In the genomic region with DNA sequence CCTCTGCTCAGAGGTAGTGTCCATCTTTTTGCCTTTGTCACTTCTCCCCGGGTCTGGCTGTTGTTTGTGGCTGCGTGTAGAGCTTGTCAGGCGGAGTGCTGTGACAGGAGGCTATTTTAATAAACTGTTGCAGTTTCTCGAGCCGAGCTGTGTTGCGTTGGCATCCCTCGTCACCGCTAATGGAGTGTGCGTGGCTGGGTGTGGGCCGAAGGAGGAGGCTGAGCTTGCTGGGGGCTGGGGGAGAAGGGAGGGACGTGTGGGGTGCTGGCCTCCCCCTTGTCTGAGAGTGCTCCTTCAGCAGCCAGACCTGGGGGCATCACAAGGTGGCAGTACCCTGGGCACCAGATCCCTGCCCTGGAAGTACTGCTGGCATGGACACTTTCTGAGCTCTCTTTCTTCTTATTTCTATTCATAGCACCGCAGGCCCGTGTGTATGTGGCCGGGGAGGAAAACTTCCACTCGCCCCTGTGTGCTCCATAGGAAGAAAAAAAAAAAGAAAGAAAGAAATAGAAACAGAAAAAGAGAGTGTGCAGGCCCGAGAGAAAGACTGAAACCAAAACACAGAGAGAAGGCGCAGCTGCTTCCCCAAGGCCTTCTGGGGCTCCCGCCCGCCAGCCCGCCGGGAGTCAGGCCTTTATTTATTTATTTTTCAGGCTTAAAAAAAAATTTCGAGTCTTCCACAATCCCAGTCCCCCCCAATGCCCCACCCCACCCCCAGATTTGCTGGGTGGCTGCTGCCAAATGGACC, we compare ENCODE assay signal across 9 cellular contexts. TPM values are rescaled to one million over a fixed set of nuclear protein-coding genes. Genes with fewer than 3 reads are reported as not detected.
DNase-seq lines count a peak whose midpoint lies in the region; ATAC-seq and TF ChIP-seq lines count a peak whose summit lies in the region.
"Had no signal": no experiment of that assay in that cellular context is flagged by ENCODE, and none has a peak within 500 bp of the region (broad histone marks: within the 10 kb centered on the region; RNA-seq: fewer than 3 reads in every experiment).

No MANE protein-coding gene starts in this region.

- H3K9me3 ChIP-seq in naive thymus-derived CD4-positive, alpha-beta T cell (ENCODE audit: control insufficient read depth in 2 of 3, low read length in 3 of 3): no peaks in the 10 kb centered on the region

- no peak for DNase-seq in BJ (ENCODE audit: low read depth)
- DNase-seq in M059J (ENCODE audit: low read depth): peak; percentile 47
- no peak for DNase-seq in central memory CD8-positive, alpha-beta T cell (ENCODE audit: low spot score in 2 of 2)
- no peak for DNase-seq in naive thymus-derived CD4-positive, alpha-beta T cell
- no peak for DNase-seq in ACHN

- peaks cover 11% of the 10 kb centered on the region for H3K36me3 Mint-ChIP-seq in central memory CD8-positive, alpha-beta T cell (ENCODE audit: insufficient read depth)
- H3K36me3 Mint-ChIP-seq in naive thymus-derived CD4-positive, alpha-beta T cell: peaks cover 0 to 27% (median 20%) of the 10 kb centered on the region in 5 donors

- H3K4me1 ChIP-seq in naive thymus-derived CD4-positive, alpha-beta T cell (ENCODE audit: control insufficient read depth in 2 of 2, insufficient read depth in 2 of 2, low read length in 2 of 2): peaks cover 4 to 11% of the 10 kb centered on the region in 2 donors

- no peak for TF ChIP-seq CTCF in BJ (IDR thresholded peaks at IDR 0.05; ENCODE audit: insufficient read depth, low read depth, low read length)

- no peak overlapping the region for H3K27ac Mint-ChIP-seq in central memory CD8-positive, alpha-beta T cell (ENCODE audit: low read depth)
- H3K27ac Mint-ChIP-seq in naive thymus-derived CD4-positive, alpha-beta T cell: peak overlapping the region in 1 of 9 donors; percentile 55

- CTCF ChIA-PET in BJ (lab: Yijun Ruan, JAX): interaction anchor here (0.8 to 14.7 kb wide), 10 partner anchors 9 to 141 kb away, joined by 3 to 358 read pairs (median 6); no protein-coding TSS in a partner anchor
- CTCF ChIA-PET in naive thymus-derived CD4-positive, alpha-beta T cell (lab: Charles Lee): no interaction called here

- intact Hi-C loops in naive thymus-derived CD4-positive, alpha-beta T cell (cut with micrococcal nuclease): no loop called here

- H3K4me3 Mint-ChIP-seq in central memory CD8-positive, alpha-beta T cell: peak overlapping the region; percentile 39
- H3K4me3 Mint-ChIP-seq in naive thymus-derived CD4-positive, alpha-beta T cell: peak overlapping the region in 8 of 10 donors; percentile 10 to 77 (median 51)

- no peaks in the 10 kb centered on the region for H3K27me3 ChIP-seq in BJ (ENCODE audit: control insufficient read depth, insufficient read depth, low read length)
- peaks cover 3 to 5% of the 10 kb centered on the region in 2 donors for H3K27me3 ChIP-seq in naive thymus-derived CD4-positive, alpha-beta T cell (ENCODE audit: control insufficient read depth in 2 of 2, insufficient read depth in 2 of 2, low read length in 2 of 2)

- POLR2A ChIA-PET in BJ (lab: Charles Lee): interaction anchor here (0.5 to 1.3 kb wide), 2 partner anchors 17 to 36 kb away, joined by 3 to 5 read pairs; no protein-coding TSS in a partner anchor
- POLR2A ChIA-PET in naive thymus-derived CD4-positive, alpha-beta T cell (lab: Charles Lee): no interaction called here

- in situ Hi-C loops in ACHN (cut with HindIII; ENCODE audit: low pct_ligation_motif_present, low pct_unique_long_range_greater_than_20kb, low sequenced_read_pairs): no loop called here

- no peak for ATAC-seq in central memory CD8-positive, alpha-beta T cell (replicated peaks; ENCODE audit: extremely low read depth, poor library complexity, severe bottlenecking)
- no peak for ATAC-seq in naive thymus-derived CD4-positive, alpha-beta T cell
- no peak for ATAC-seq in HG03439 (IDR thresholded peaks at IDR 0.05; ENCODE audit: unreplicated experiment)
- ATAC-seq in GM18861 (IDR thresholded peaks at IDR 0.05; ENCODE audit: unreplicated experiment): no peak
- ATAC-seq in HG02885 (IDR thresholded peaks at IDR 0.05; ENCODE audit: poor library complexity, unreplicated experiment): no peak

- H3K27ac ChIP-seq in naive thymus-derived CD4-positive, alpha-beta T cell (ENCODE audit: low read depth, low read length): no peak overlapping the region

- H3K36me3 ChIP-seq in BJ (ENCODE audit: control insufficient read depth, insufficient read depth, low read length): peaks cover under 1% of the 10 kb centered on the region; the same call in 1 of the 2 replicates
- H3K36me3 ChIP-seq in naive thymus-derived CD4-positive, alpha-beta T cell (ENCODE audit: control insufficient read depth in 2 of 3, insufficient read depth in 3 of 3, low read length in 3 of 3): no peaks in the 10 kb centered on the region

- H3K4me3 ChIP-seq in BJ (ENCODE audit: low read depth, low read length): peak overlapping the region; percentile 17
- H3K4me3 ChIP-seq in naive thymus-derived CD4-positive, alpha-beta T cell (ENCODE audit: low read length): no peak overlapping the region

- H3K27me3 Mint-ChIP-seq in central memory CD8-positive, alpha-beta T cell: peaks cover 48% of the 10 kb centered on the region
- peaks cover 31 to 69% (median 44%) of the 10 kb centered on the region in 5 donors for H3K27me3 Mint-ChIP-seq in naive thymus-derived CD4-positive, alpha-beta T cell

- peaks cover 21% of the 10 kb centered on the region for H3K4me1 Mint-ChIP-seq in central memory CD8-positive, alpha-beta T cell
- peaks cover 6 to 35% (median 22%) of the 10 kb centered on the region in 7 donors for H3K4me1 Mint-ChIP-seq in naive thymus-derived CD4-positive, alpha-beta T cell

- no peaks in the 10 kb centered on the region for H3K9me3 Mint-ChIP-seq in central memory CD8-positive, alpha-beta T cell
- H3K9me3 Mint-ChIP-seq in naive thymus-derived CD4-positive, alpha-beta T cell: peaks cover 0 to 1% (median 0%) of the 10 kb centered on the region in 11 donors

RNA-seq across cellular contexts. Expression of a gene that starts 27.0 kb away (rescaled TPM):
- polyA plus RNA-seq in BJ (2011; rRNA removed): 12.8 and 29.4 TPM in 2 replicates
- 20.1 and 44.5 TPM in 2 replicates for polyA minus RNA-seq in BJ (2011; rRNA and poly(A)+ RNA removed)
- total RNA-seq in M059J (2014; rRNA removed; shearing (Covaris generic)): 38.5 and 52.0 TPM in 2 replicates
- total RNA-seq in naive thymus-derived CD4-positive, alpha-beta T cell: 1 to 10 TPM; 2.4 to 7.7 (median 6.3) TPM
- under 1 TPM; 0.41 to 0.77 TPM for polyA plus RNA-seq in naive thymus-derived CD4-positive, alpha-beta T cell

RNA-seq across cellular contexts. Expression of a gene that starts 52.9 kb away (rescaled TPM):
- not detected in 2 replicates for polyA plus RNA-seq in BJ (2011; rRNA removed)
- polyA minus RNA-seq in BJ (2011; rRNA and poly(A)+ RNA removed): 0.15 TPM in 1 of 2 replicates, not detected in the other
- 0.62 TPM in 1 of 2 replicates, not detected in the other for total RNA-seq in M059J (2014; rRNA removed; shearing (Covaris generic))
- not detected for total RNA-seq in naive thymus-derived CD4-positive, alpha-beta T cell
- not detected for polyA plus RNA-seq in naive thymus-derived CD4-positive, alpha-beta T cell
- total RNA-seq: glomerular endothelial cell had no signal
